ENCODE assay signal across 8 cellular contexts in the genomic region with DNA sequence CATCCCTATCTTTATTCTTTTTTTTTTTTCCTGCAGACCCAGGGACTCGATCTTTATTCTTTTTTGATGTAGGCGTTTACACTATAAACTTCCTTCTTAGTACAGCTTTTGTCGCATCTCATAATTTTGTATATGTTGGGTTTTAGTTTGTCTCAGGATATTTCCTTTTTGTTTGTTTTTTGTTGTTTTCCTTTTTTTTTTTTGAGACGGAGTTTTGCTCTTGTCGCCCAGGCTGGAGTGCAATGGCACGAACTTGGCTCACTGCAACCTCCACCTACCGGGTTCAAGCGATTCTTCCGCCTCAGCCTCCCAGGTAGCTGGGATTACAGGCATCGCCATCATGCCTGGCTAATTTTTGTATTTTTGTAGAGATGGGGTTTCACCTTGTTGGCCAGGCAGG. TPM values are rescaled to one million over a fixed set of nuclear protein-coding genes. Genes with fewer than 3 reads are reported as not detected.
DNase-seq lines count a peak whose midpoint lies in the region; ATAC-seq, FAIRE-seq and TF ChIP-seq lines count a peak whose summit lies in the region.
"Not testable (repeated sequence)": the region's sequence is repeated elsewhere in the genome, so short reads cannot be mapped to it uniquely, and the experiment has no call there.

No MANE protein-coding gene starts in this region.

- not testable (repeated sequence) for H3K9me3 ChIP-seq in HUES6 (ENCODE audit: control insufficient read depth, insufficient read depth, low read depth, low read length); T-helper 17 cell (ENCODE audit: control insufficient read depth, low read length, poor library complexity, severe bottlenecking); adipocyte (ENCODE audit: control insufficient read depth, low read length); endothelial cell of umbilical vein (replicated peaks; ENCODE audit: control insufficient read depth, insufficient read depth, low read length); keratinocyte (ENCODE audit: control insufficient read depth, low read depth, low read length); neural progenitor cell (ENCODE audit: low read depth); stomach

- dilution Hi-C loops in endothelial cell of umbilical vein (cut with MboI; ENCODE audit: extremely low pct_ligation_motif_present, low sequenced_read_pairs); keratinocyte (cut with MboI; ENCODE audit: extremely low pct_ligation_motif_present, low sequenced_read_pairs): not testable (repeated sequence)

- CTCF ChIA-PET in endothelial cell of umbilical vein (lab: Charles Lee), result not testable (repeated sequence)

- peaks cover 63% of the 10 kb centered on the region for H3F3A ChIP-seq in neural progenitor cell (ENCODE audit: low read depth)

- H3K27me3 Mint-ChIP-seq in T-helper 17 cell; neural progenitor cell (ENCODE audit: insufficient read depth, low read depth): not testable (repeated sequence)

- TF ChIP-seq EP300 in stomach (IDR thresholded peaks at IDR 0.05), result not testable (repeated sequence)

- intact Hi-C loops in endothelial cell of umbilical vein (cut with micrococcal nuclease); stomach (cut with DNase I; ENCODE audit: low total_unique reads): not testable (repeated sequence)

- POLR2A ChIA-PET in endothelial cell of umbilical vein (lab: Charles Lee), result not testable (repeated sequence)

- not testable (repeated sequence) for H3K27me3 ChIP-seq in HUES6 (ENCODE audit: control insufficient read depth, insufficient read depth, low read length); adipocyte (replicated peaks; ENCODE audit: control insufficient read depth, insufficient read depth, low read length); endothelial cell of umbilical vein (ENCODE audit: control insufficient read depth in 2 of 2, insufficient read depth in 2 of 2, low read length in 2 of 2); keratinocyte (ENCODE audit: control insufficient read depth, extremely low read depth, insufficient read depth, low read length); neural progenitor cell; stomach

- TF ChIP-seq CTCF in C4-2B (conservative IDR thresholded peaks at IDR 0.05); endothelial cell of umbilical vein (IDR thresholded peaks at IDR 0.05; ENCODE audit: extremely low read depth in 1 of 2, insufficient read depth in 1 of 2, low read depth in 1 of 2, low read length in 2 of 2); keratinocyte (optimal IDR thresholded peaks at IDR 0.05 in 1 of 3, IDR thresholded peaks at IDR 0.05 in 1 of 3, conservative IDR thresholded peaks at IDR 0.05 in 1 of 3; ENCODE audit: extremely low read depth in 1 of 3, insufficient read depth in 2 of 3, low read length in 3 of 3); neural progenitor cell (IDR thresholded peaks at IDR 0.05); stomach (IDR thresholded peaks at IDR 0.05): not testable (repeated sequence)

- H3K36me3 ChIP-seq in HUES6 (ENCODE audit: control insufficient read depth, insufficient read depth, low read length) (peaks cover 38% of the 10 kb centered on the region), adipocyte (ENCODE audit: control insufficient read depth, insufficient read depth, low read length, severe bottlenecking) (peaks cover 29% of the 10 kb centered on the region), keratinocyte (ENCODE audit: control insufficient read depth in 2 of 2, extremely low read depth in 1 of 2, insufficient read depth in 2 of 2, low read length in 2 of 2) (peaks cover 7 to 13% of the 10 kb centered on the region in 2 experiments), neural progenitor cell (peaks cover 19% of the 10 kb centered on the region), stomach (peaks cover 27 to 42% (median 40%) of the 10 kb centered on the region in 4 donors)
- not testable (repeated sequence) for H3K36me3 ChIP-seq in endothelial cell of umbilical vein (ENCODE audit: control insufficient read depth in 2 of 2, extremely low read depth in 1 of 2, insufficient read depth in 2 of 2, low read length in 2 of 2)

- not testable (repeated sequence) for BruUV-seq in endothelial cell of umbilical vein (replicated peaks; lab: Mats Ljungman, UMichigan)

- H4K20me1 ChIP-seq in endothelial cell of umbilical vein (replicated peaks; ENCODE audit: control insufficient read depth, extremely low read depth, insufficient read depth, low read length); keratinocyte (ENCODE audit: control insufficient read depth, extremely low read depth, insufficient read depth, low read length): not testable (repeated sequence)
- peaks cover 53% of the 10 kb centered on the region for H4K20me1 ChIP-seq in neural progenitor cell (ENCODE audit: low read depth)

- not testable (repeated sequence) for H3K9me3 Mint-ChIP-seq in neural progenitor cell

- H3K4me2 ChIP-seq in endothelial cell of umbilical vein (ENCODE audit: insufficient read depth, low read length), result peak overlapping the region; percentile 100
- peak overlapping the region; percentile 79 for H3K4me2 ChIP-seq in keratinocyte (ENCODE audit: control insufficient read depth, extremely low read depth, insufficient read depth, low read depth, low read length)
- H3K4me2 ChIP-seq in neural progenitor cell, result peak overlapping the region; percentile 91

- ATAC-seq in T-helper 17 cell, result not testable (repeated sequence)

- H3K4me1 Mint-ChIP-seq in T-helper 17 cell (peaks cover 35% of the 10 kb centered on the region), neural progenitor cell (peaks cover 29% of the 10 kb centered on the region)

- TF ChIP-seq POLR2A in endothelial cell of umbilical vein (IDR thresholded peaks at IDR 0.05; ENCODE audit: low read depth, low read length); stomach (IDR thresholded peaks at IDR 0.05): not testable (repeated sequence)

- not testable (repeated sequence) for H3K4me1 ChIP-seq in HUES6 (ENCODE audit: control insufficient read depth, insufficient read depth, low read length)
- peaks cover 29% of the 10 kb centered on the region for H3K4me1 ChIP-seq in adipocyte (ENCODE audit: control insufficient read depth, insufficient read depth, low read length)
- peaks cover 27% of the 10 kb centered on the region for H3K4me1 ChIP-seq in endothelial cell of umbilical vein (ENCODE audit: control insufficient read depth, extremely low read depth, insufficient read depth, low read length)
- H3K4me1 ChIP-seq in keratinocyte (ENCODE audit: control insufficient read depth, extremely low read depth, insufficient read depth, low read length), result peaks cover 18% of the 10 kb centered on the region
- H3K4me1 ChIP-seq in neural progenitor cell, result peaks cover 16% of the 10 kb centered on the region
- H3K4me1 ChIP-seq in stomach, result peaks cover 34 to 89% (median 62%) of the 10 kb centered on the region in 4 donors

- H3K27ac Mint-ChIP-seq in T-helper 17 cell, result peak overlapping the region; percentile 98
- H3K27ac Mint-ChIP-seq in neural progenitor cell, result peak overlapping the region; percentile 97

- 56 to 70% (median 62%) methylated on average over 10 of the region's 10 CpGs for WGBS in stomach, 5 donors

- H3K27ac ChIP-seq in C4-2B (peak overlapping the region; percentile 36), HUES6 (ENCODE audit: low read depth, low read length) (peak overlapping the region; percentile 100; the same call in 1 of the 2 replicates), endothelial cell of umbilical vein (ENCODE audit: insufficient read depth, low read depth, low read length) (peak overlapping the region; percentile 99), keratinocyte (ENCODE audit: control insufficient read depth, insufficient read depth, low read length) (peak overlapping the region; percentile 85), stomach (peak overlapping the region in 4 of 5 donors; percentile 99)
- not testable (repeated sequence) for H3K27ac ChIP-seq in neural progenitor cell

- H3K79me2 ChIP-seq in endothelial cell of umbilical vein (ENCODE audit: control insufficient read depth, insufficient read depth, low read length) (peaks cover 77% of the 10 kb centered on the region), keratinocyte (ENCODE audit: control insufficient read depth, insufficient read depth, low read length) (peaks cover 86% of the 10 kb centered on the region), neural progenitor cell (ENCODE audit: low read depth) (peaks cover 92% of the 10 kb centered on the region)

- not testable (repeated sequence) for H2AFZ ChIP-seq in endothelial cell of umbilical vein (ENCODE audit: low read depth, low read length); keratinocyte (ENCODE audit: control insufficient read depth, low read length); neural progenitor cell (replicated peaks)

- H3K4me3 ChIP-seq in HUES6 (ENCODE audit: low read depth, low read length) (peak overlapping the region; percentile 84), adipocyte (ENCODE audit: low read length) (peak overlapping the region; percentile 97), endothelial cell of umbilical vein (replicated peaks in 1 of 3; ENCODE audit: insufficient read depth in 1 of 3, low read depth in 1 of 3, low read length in 3 of 3) (peak overlapping the region; percentile 87 to 100 (median 100)), keratinocyte (ENCODE audit: control insufficient read depth in 2 of 3, extremely low read depth in 1 of 3, insufficient read depth in 2 of 3, low read depth in 1 of 3, low read length in 3 of 3) (peak overlapping the region; percentile 74 to 85 (median 81)), neural progenitor cell (peak overlapping the region; percentile 79), stomach (peak overlapping the region; percentile 89 to 95 (median 94))

- FAIRE-seq in endothelial cell of umbilical vein (lab: Jason Lieb, UNC), result peak; percentile 4
- FAIRE-seq in keratinocyte (lab: Jason Lieb, UNC), result not testable (repeated sequence)

- H3K4me3 Mint-ChIP-seq in T-helper 17 cell (peak overlapping the region; percentile 96), neural progenitor cell (peak overlapping the region; percentile 98)

- H3K9me1 ChIP-seq in endothelial cell of umbilical vein (replicated peaks; ENCODE audit: control insufficient read depth, extremely low read depth, insufficient read depth, low read length); keratinocyte (ENCODE audit: control insufficient read depth, extremely low read depth, insufficient read depth, low read length): not testable (repeated sequence)

- peak overlapping the region; percentile 89 for H3K9ac ChIP-seq in HUES6 (ENCODE audit: low read length)
- H3K9ac ChIP-seq in adipocyte (ENCODE audit: low read length), result peak overlapping the region; percentile 97
- H3K9ac ChIP-seq in endothelial cell of umbilical vein (replicated peaks; ENCODE audit: extremely low read depth, insufficient read depth, low read length), result peak overlapping the region; percentile 99
- peak overlapping the region; percentile 97 for H3K9ac ChIP-seq in keratinocyte (ENCODE audit: control insufficient read depth, extremely low read depth, insufficient read depth, low read length)
- H3K9ac ChIP-seq in neural progenitor cell, result peak overlapping the region; percentile 93

- not testable (repeated sequence) for H3K36me3 Mint-ChIP-seq in T-helper 17 cell (ENCODE audit: low read depth)
- H3K36me3 Mint-ChIP-seq in neural progenitor cell, result peaks cover 34% of the 10 kb centered on the region

- DNase-seq in T-helper 17 cell; adipocyte (ENCODE audit: low read depth); endothelial cell of umbilical vein (ENCODE audit: low read depth, low spot score); keratinocyte (ENCODE audit: low read depth, low spot score); neural progenitor cell (ENCODE audit: low spot score); stomach: not testable (repeated sequence)

RNA-seq across cellular contexts. Expression of gene SDHAF2, which starts 0.9 kb away (rescaled TPM):
- total RNA-seq in T-helper 17 cell, result 10 to 100 TPM; 31.1 to 32.7 TPM
- total RNA-seq in endothelial cell of umbilical vein, result 40.3 and 44.5 TPM in 2 replicates
- 128 and 137 TPM in 2 replicates for polyA plus RNA-seq in endothelial cell of umbilical vein
- 132 and 136 TPM in 2 replicates for polyA plus RNA-seq in endothelial cell of umbilical vein (2011; cell fraction: cytosol; rRNA removed)
- 61.4 and 63.0 TPM in 2 replicates for polyA plus RNA-seq in endothelial cell of umbilical vein (2011; cell fraction: nucleus; rRNA removed)
- polyA plus RNA-seq in endothelial cell of umbilical vein (2012), result 54.2 and 55.8 TPM in 2 replicates
- polyA minus RNA-seq in endothelial cell of umbilical vein, result 77.1 and 86.1 TPM in 2 replicates
- 60.9 TPM for polyA minus RNA-seq in endothelial cell of umbilical vein (2011; cell fraction: cytosol; rRNA and poly(A)+ RNA removed)
- 43.3 and 79.5 TPM in 2 replicates for polyA minus RNA-seq in endothelial cell of umbilical vein (2011; cell fraction: nucleus; rRNA and poly(A)+ RNA removed)
- 55.1 to 71.3 TPM (median 56.4 TPM) in 3 replicates for polyA plus RNA-seq in keratinocyte
- polyA plus RNA-seq in keratinocyte (2011; ENCODE audit: low read depth), result 10.8 TPM
- 64.1 and 68.9 TPM in 2 replicates for polyA plus RNA-seq in keratinocyte (2011; cell fraction: cytosol; rRNA removed)
- polyA plus RNA-seq in keratinocyte (2011; cell fraction: nucleus; rRNA removed), result 58.6 and 59.9 TPM in 2 replicates
- 33.8 and 36.2 TPM in 2 replicates for polyA plus RNA-seq in keratinocyte (2012; ENCODE audit: low replicate concordance)
- 34.3 to 61.4 TPM (median 39.9 TPM) in 3 replicates for polyA minus RNA-seq in keratinocyte
- polyA minus RNA-seq in keratinocyte (2011; cell fraction: cytosol; rRNA and poly(A)+ RNA removed), result 39.5 TPM
- 12.8 and 39.9 TPM in 2 replicates for polyA minus RNA-seq in keratinocyte (2011; cell fraction: nucleus; rRNA and poly(A)+ RNA removed)
- 27.4 and 37.7 TPM in 2 replicates for total RNA-seq in neural progenitor cell (ENCODE audit: low replicate concordance)
- 100 to 1,000 TPM in 1 of 5 donors, 10 to 100 TPM in 4; 11.6 to 125 (median 40.6) TPM for total RNA-seq in stomach
- 10 to 100 TPM; 36.6 to 53.9 (median 43.7) TPM for polyA plus RNA-seq in stomach

RNA-seq across cellular contexts. Expression of gene CPSF7, which starts 1.1 kb away (rescaled TPM):
- total RNA-seq in T-helper 17 cell (100 to 1,000 TPM in 1 of 2 donors, 10 to 100 TPM in 1; 94.7 to 104 TPM), endothelial cell of umbilical vein (77.0 and 78.2 TPM in 2 replicates), neural progenitor cell (ENCODE audit: low replicate concordance) (60.7 and 71.9 TPM in 2 replicates), stomach (100 to 1,000 TPM in 1 of 5 donors, 10 to 100 TPM in 4; 22.3 to 249 (median 46.1) TPM)
- polyA plus RNA-seq in endothelial cell of umbilical vein (87.5 and 88.4 TPM in 2 replicates), keratinocyte (24.6 to 60.6 TPM (median 34.5 TPM) in 3 replicates), stomach (10 to 100 TPM; 21.7 to 33.0 (median 22.3) TPM)
- polyA plus RNA-seq in endothelial cell of umbilical vein (2011; cell fraction: cytosol; rRNA removed), result 40.2 and 40.9 TPM in 2 replicates
- 139 and 151 TPM in 2 replicates for polyA plus RNA-seq in endothelial cell of umbilical vein (2011; cell fraction: nucleus; rRNA removed)
- polyA plus RNA-seq in endothelial cell of umbilical vein (2012), result 49.9 and 68.2 TPM in 2 replicates
- polyA minus RNA-seq in endothelial cell of umbilical vein (92.7 and 97.6 TPM in 2 replicates), keratinocyte (36.2 to 126 TPM (median 46.5 TPM) in 3 replicates)
- 38.0 TPM for polyA minus RNA-seq in endothelial cell of umbilical vein (2011; cell fraction: cytosol; rRNA and poly(A)+ RNA removed)
- polyA minus RNA-seq in endothelial cell of umbilical vein (2011; cell fraction: nucleus; rRNA and poly(A)+ RNA removed), result 54.0 and 73.6 TPM in 2 replicates
- 12.1 TPM for polyA plus RNA-seq in keratinocyte (2011; ENCODE audit: low read depth)
- 31.2 and 42.2 TPM in 2 replicates for polyA plus RNA-seq in keratinocyte (2011; cell fraction: cytosol; rRNA removed)
- 73.4 and 79.4 TPM in 2 replicates for polyA plus RNA-seq in keratinocyte (2011; cell fraction: nucleus; rRNA removed)
- 32.6 and 43.6 TPM in 2 replicates for polyA plus RNA-seq in keratinocyte (2012; ENCODE audit: low replicate concordance)
- polyA minus RNA-seq in keratinocyte (2011; cell fraction: cytosol; rRNA and poly(A)+ RNA removed), result 12.3 TPM
- polyA minus RNA-seq in keratinocyte (2011; cell fraction: nucleus; rRNA and poly(A)+ RNA removed), result 21.9 and 34.4 TPM in 2 replicates

RNA-seq across cellular contexts. Expression of gene TMEM216, which starts 38.5 kb away (rescaled TPM):
- 1 to 10 TPM; 5.1 to 5.9 TPM for total RNA-seq in T-helper 17 cell
- total RNA-seq in endothelial cell of umbilical vein, result 9.8 and 10.6 TPM in 2 replicates
- polyA plus RNA-seq in endothelial cell of umbilical vein, result 38.8 and 39.8 TPM in 2 replicates
- polyA plus RNA-seq in endothelial cell of umbilical vein (2011; cell fraction: cytosol; rRNA removed), result 25.0 and 25.4 TPM in 2 replicates
- 12.1 and 14.2 TPM in 2 replicates for polyA plus RNA-seq in endothelial cell of umbilical vein (2011; cell fraction: nucleus; rRNA removed)
- 10.9 and 12.2 TPM in 2 replicates for polyA plus RNA-seq in endothelial cell of umbilical vein (2012)
- polyA minus RNA-seq in endothelial cell of umbilical vein, result 18.2 and 27.7 TPM in 2 replicates
- 2.7 TPM for polyA minus RNA-seq in endothelial cell of umbilical vein (2011; cell fraction: cytosol; rRNA and poly(A)+ RNA removed)
- polyA minus RNA-seq in endothelial cell of umbilical vein (2011; cell fraction: nucleus; rRNA and poly(A)+ RNA removed), result 4.6 and 4.9 TPM in 2 replicates
- 14.4 to 22.4 TPM (median 17.2 TPM) in 3 replicates for polyA plus RNA-seq in keratinocyte
- 1.2 TPM for polyA plus RNA-seq in keratinocyte (2011; ENCODE audit: low read depth)
- polyA plus RNA-seq in keratinocyte (2011; cell fraction: cytosol; rRNA removed), result 18.8 and 22.5 TPM in 2 replicates
- 10.4 and 12.3 TPM in 2 replicates for polyA plus RNA-seq in keratinocyte (2011; cell fraction: nucleus; rRNA removed)
- 6.5 and 11.1 TPM in 2 replicates for polyA plus RNA-seq in keratinocyte (2012; ENCODE audit: low replicate concordance)
- 10.0 to 15.7 TPM (median 14.8 TPM) in 3 replicates for polyA minus RNA-seq in keratinocyte
- polyA minus RNA-seq in keratinocyte (2011; cell fraction: cytosol; rRNA and poly(A)+ RNA removed), result 9.8 TPM
- 1.7 and 5.0 TPM in 2 replicates for polyA minus RNA-seq in keratinocyte (2011; cell fraction: nucleus; rRNA and poly(A)+ RNA removed)
- 32.0 and 37.8 TPM in 2 replicates for total RNA-seq in neural progenitor cell (ENCODE audit: low replicate concordance)
- total RNA-seq in stomach, result 10 to 100 TPM; 12.3 to 35.6 (median 14.0) TPM
- 10 to 100 TPM; 14.7 to 17.1 (median 15.7) TPM for polyA plus RNA-seq in stomach
